In the genomic region with DNA sequence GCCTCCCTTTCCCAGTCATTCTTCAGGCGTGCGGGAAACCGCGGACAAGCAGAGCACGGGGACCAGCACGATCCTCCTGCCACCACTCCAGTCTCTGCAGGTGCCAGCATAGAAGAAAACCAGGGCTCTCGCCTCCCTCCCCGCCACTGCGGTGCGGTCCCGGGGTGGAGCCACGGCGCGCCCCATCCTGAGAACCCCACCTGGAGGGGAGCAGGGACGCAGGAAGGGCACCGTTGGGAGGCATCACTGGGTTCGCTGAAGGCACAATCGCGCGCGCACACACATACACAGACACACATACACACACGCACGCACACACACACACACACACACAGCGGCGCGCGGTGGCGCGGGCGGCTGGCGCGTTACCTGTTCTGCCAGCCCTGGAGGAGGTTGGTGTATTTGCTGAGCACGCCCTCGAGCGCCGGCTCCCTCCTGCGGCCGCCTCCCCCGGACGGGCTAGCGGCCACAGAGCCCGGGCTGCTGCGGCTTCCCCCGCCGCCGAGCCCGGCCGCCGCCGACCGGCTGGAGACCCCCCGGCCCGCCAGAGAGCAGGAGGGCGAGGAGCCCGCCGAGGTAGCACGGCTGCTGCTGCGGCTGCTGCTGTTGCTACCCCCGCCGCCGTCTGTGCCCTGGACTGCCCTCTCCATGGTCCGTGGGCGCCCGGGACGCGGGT, we compare ENCODE assay signal across 1 cellular context.
TF ChIP-seq lines count a peak whose summit lies in the region.

No MANE protein-coding gene starts in this region.

TF ChIP-seq in A549, 52 proteins besides CTCF, POLR2A, EP300 and RAD21 (continued from another document):
- TF ChIP-seq, protein P1, sequence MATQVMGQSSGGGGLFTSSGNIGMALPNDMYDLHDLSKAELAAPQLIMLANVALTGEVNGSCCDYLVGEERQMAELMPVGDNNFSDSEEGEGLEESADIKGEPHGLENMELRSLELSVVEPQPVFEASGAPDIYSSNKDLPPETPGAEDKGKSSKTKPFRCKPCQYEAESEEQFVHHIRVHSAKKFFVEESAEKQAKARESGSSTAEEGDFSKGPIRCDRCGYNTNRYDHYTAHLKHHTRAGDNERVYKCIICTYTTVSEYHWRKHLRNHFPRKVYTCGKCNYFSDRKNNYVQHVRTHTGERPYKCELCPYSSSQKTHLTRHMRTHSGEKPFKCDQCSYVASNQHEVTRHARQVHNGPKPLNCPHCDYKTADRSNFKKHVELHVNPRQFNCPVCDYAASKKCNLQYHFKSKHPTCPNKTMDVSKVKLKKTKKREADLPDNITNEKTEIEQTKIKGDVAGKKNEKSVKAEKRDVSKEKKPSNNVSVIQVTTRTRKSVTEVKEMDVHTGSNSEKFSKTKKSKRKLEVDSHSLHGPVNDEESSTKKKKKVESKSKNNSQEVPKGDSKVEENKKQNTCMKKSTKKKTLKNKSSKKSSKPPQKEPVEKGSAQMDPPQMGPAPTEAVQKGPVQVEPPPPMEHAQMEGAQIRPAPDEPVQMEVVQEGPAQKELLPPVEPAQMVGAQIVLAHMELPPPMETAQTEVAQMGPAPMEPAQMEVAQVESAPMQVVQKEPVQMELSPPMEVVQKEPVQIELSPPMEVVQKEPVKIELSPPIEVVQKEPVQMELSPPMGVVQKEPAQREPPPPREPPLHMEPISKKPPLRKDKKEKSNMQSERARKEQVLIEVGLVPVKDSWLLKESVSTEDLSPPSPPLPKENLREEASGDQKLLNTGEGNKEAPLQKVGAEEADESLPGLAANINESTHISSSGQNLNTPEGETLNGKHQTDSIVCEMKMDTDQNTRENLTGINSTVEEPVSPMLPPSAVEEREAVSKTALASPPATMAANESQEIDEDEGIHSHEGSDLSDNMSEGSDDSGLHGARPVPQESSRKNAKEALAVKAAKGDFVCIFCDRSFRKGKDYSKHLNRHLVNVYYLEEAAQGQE (IDR thresholded peaks at IDR 0.05): peak; percentile 25; the same call in 1 of the 2 replicates
- no peak for TF ChIP-seq NPAS2 (CRISPR knock-in tag; IDR thresholded peaks at IDR 0.05; ENCODE audit: borderline replicate concordance)
- TF ChIP-seq SMC3 (IDR thresholded peaks at IDR 0.05): peak; percentile 38; the same call in 1 of the 3 replicates
- TF ChIP-seq, protein P2, sequence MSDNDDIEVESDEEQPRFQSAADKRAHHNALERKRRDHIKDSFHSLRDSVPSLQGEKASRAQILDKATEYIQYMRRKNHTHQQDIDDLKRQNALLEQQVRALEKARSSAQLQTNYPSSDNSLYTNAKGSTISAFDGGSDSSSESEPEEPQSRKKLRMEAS (IDR thresholded peaks at IDR 0.05): peak; percentile 26
- TF ChIP-seq EHMT2 (IDR thresholded peaks at IDR 0.05; ENCODE audit: low read depth): no peak
- TF ChIP-seq TFCP2L1 (CRISPR knock-in tag; IDR thresholded peaks at IDR 0.05): 0 out of 2 replicates have a peak, but pooled peaks have one; percentile 33
- TF ChIP-seq RNF2 (IDR thresholded peaks at IDR 0.05; ENCODE audit: borderline replicate concordance, low read depth): no peak
